ENCODE assay signal across 21 cellular contexts in the genomic region with DNA sequence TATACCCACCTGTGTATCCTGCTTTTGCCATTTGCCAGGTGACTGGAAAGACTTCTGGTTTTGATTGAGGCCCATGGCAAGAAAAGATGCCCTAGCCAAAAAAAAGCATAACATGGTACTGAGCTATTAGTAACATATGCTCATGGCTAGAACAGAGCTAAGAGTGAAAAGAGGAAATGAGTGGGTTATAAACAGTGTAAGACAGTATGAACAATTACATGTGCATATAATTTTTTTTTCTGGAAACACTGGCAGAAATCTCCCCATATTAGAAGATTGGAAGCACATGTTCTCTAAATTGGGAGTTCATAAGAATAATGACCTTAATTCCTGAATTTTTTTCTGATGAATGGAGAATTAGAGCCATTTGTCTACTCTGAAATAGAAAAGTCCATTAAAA. TPM values are rescaled to one million over a fixed set of nuclear protein-coding genes. Genes with fewer than 3 reads are reported as not detected.
A peak's percentile ranks its signal among the peaks of the same experiment; 100 is the strongest.
DNase-seq lines count a peak whose midpoint lies in the region; ATAC-seq and TF ChIP-seq lines count a peak whose summit lies in the region.
"Had no signal": no experiment of that assay in that cellular context is flagged by ENCODE, and none has a peak within 500 bp of the region (broad histone marks: within the 10 kb centered on the region; RNA-seq: fewer than 3 reads in every experiment).

No MANE protein-coding gene starts in this region.

- intact Hi-C loops in head of caudate nucleus (cut with DNase I) (no loop called here), prostate gland (cut with DNase I) (no loop called here)

- no peak overlapping the region for H3K27ac ChIP-seq in prostate gland

- H3K27me3 ChIP-seq in BJ (ENCODE audit: control insufficient read depth, insufficient read depth, low read length) (no peaks in the 10 kb centered on the region), prostate gland (replicated peaks; ENCODE audit: insufficient read depth) (no peaks in the 10 kb centered on the region)

- CTCF ChIA-PET in BJ (lab: Yijun Ruan, JAX) = interaction anchor here (2.1 kb wide), 1 partner anchor 17 kb away, joined by 7 read pairs; no protein-coding TSS in a partner anchor

- no peak overlapping the region for H3K4me3 Mint-ChIP-seq in immature natural killer cell
- H3K4me3 Mint-ChIP-seq: activated B cell treated with CpG ODN at 0.5 μM for 24 hours; H9; natural killer cell treated with Interleukin-12 subunit alpha and Interleukin-12 subunit beta and Interleukin-15 and Interleukin-18, amount 100 ng/mL, for 72 hours; T-helper 17 cell had no signal

- H3K4me3 ChIP-seq in BJ (ENCODE audit: low read depth, low read length) = no peak overlapping the region
- no peak overlapping the region for H3K4me3 ChIP-seq in prostate gland

- no peaks in the 10 kb centered on the region for H3K4me1 ChIP-seq in prostate gland (replicated peaks)

- peaks cover 0 to 2% (median 2%) of the 10 kb centered on the region in 3 donors for H3K27me3 Mint-ChIP-seq in immature natural killer cell (ENCODE audit: low read depth in 3 of 3)
- H3K27me3 Mint-ChIP-seq: activated B cell treated with CpG ODN at 0.5 μM for 24 hours; natural killer cell treated with Interleukin-12 subunit alpha and Interleukin-12 subunit beta and Interleukin-15 and Interleukin-18, amount 100 ng/mL, for 72 hours; T-helper 17 cell had no signal

- ATAC-seq in GM21360 (IDR thresholded peaks at IDR 0.05; ENCODE audit: unreplicated experiment) = peak; percentile 68
- peak; percentile 48 for ATAC-seq in HG03025 (IDR thresholded peaks at IDR 0.05; ENCODE audit: low FRiP score, unreplicated experiment)
- peak; percentile 78 for ATAC-seq in SK-N-SH treated with all-trans-retinoic acid at 6 μM for 48 hours
- ATAC-seq: natural killer cell treated with Interleukin-12 subunit alpha and Interleukin-12 subunit beta and Interleukin-15 and Interleukin-18, amount 100 ng/mL, for 72 hours; T-helper 17 cell had no signal

- DNase-seq in BJ (ENCODE audit: low read depth) (peak; percentile 55), head of caudate nucleus (no peak), immature natural killer cell (no peak), prostate gland (ENCODE audit: low spot score) (no peak)
- DNase-seq in stimulated activated CD4-positive, alpha-beta T cell treated with anti-CD3 and anti-CD28 coated beads, Interleukin-4, amount 100 ng/mL, for 1 hour = no peak
- DNase-seq: activated B cell treated with CpG ODN at 0.5 μM for 24 hours; activated effector memory CD4-positive, alpha-beta T cell treated with Interleukin-2 at 50 U/mL for 16 hours; anterior cingulate cortex; H9; mesenchymal stem cell; NCI-H2081; NCI-H748 treated with DMSO at 0.1 percent for 48 hours; T-helper 17 cell had no signal

- no peaks in the 10 kb centered on the region for H3K4me1 Mint-ChIP-seq in immature natural killer cell
- H3K4me1 Mint-ChIP-seq: activated B cell treated with CpG ODN at 0.5 μM for 24 hours, T-helper 17 cell had no signal

- POLR2A ChIA-PET in BJ (lab: Charles Lee) = no interaction called here

- H3K9me3 ChIP-seq in prostate gland = no peaks in the 10 kb centered on the region

- TF ChIP-seq POLR2A in prostate gland (IDR thresholded peaks at IDR 0.05) = no peak

- H3K9me3 Mint-ChIP-seq in immature natural killer cell = peaks cover 12 to 22% (median 17%) of the 10 kb centered on the region in 6 donors

- peaks cover 6 to 19% (median 8%) of the 10 kb centered on the region in 3 donors for H3K36me3 Mint-ChIP-seq in immature natural killer cell

- no peak overlapping the region for H3K27ac Mint-ChIP-seq in immature natural killer cell
- H3K27ac Mint-ChIP-seq: activated B cell treated with CpG ODN at 0.5 μM for 24 hours; H9; natural killer cell treated with Interleukin-12 subunit alpha and Interleukin-12 subunit beta and Interleukin-15 and Interleukin-18, amount 100 ng/mL, for 72 hours; T-helper 17 cell had no signal

- TF ChIP-seq CTCF in BJ (IDR thresholded peaks at IDR 0.05; ENCODE audit: insufficient read depth, low read depth, low read length) (no peak), prostate gland (IDR thresholded peaks at IDR 0.05) (no peak)

- no peaks in the 10 kb centered on the region for H3K36me3 ChIP-seq in BJ (ENCODE audit: control insufficient read depth, insufficient read depth, low read length)
- no peaks in the 10 kb centered on the region for H3K36me3 ChIP-seq in prostate gland

TF ChIP-seq in SK-N-SH treated with all-trans-retinoic acid at 6 μM for 48 hours, 23 proteins besides CTCF, POLR2A, EP300 and RAD21:
- no peak for TF ChIP-seq ISL1 (CRISPR knock-in tag; IDR thresholded peaks at IDR 0.05)
- no peak for TF ChIP-seq ZC3H10 (CRISPR knock-in tag; IDR thresholded peaks at IDR 0.05)
- 0 out of 2 replicates have a peak, but pooled peaks have one; percentile 6 for TF ChIP-seq RARB (CRISPR knock-in tag; IDR thresholded peaks at IDR 0.05)
- no peak for TF ChIP-seq PPARA (CRISPR knock-in tag; IDR thresholded peaks at IDR 0.05; ENCODE audit: borderline replicate concordance)
- TF ChIP-seq ZFP30 (CRISPR knock-in tag; IDR thresholded peaks at IDR 0.05) = no peak

RNA-seq across cellular contexts. Expression of gene PDC, which starts 41.2 kb away (rescaled TPM):
- polyA plus RNA-seq in BJ (2011; rRNA removed) (0.29 TPM in 1 of 2 replicates, not detected in the other), immature natural killer cell (not detected)
- polyA minus RNA-seq in BJ (2011; rRNA and poly(A)+ RNA removed) = not detected in 2 replicates
- total RNA-seq in prostate gland = not detected
- total RNA-seq: activated B cell treated with CpG ODN at 0.5 μM for 24 hours; activated CD8-positive, alpha-beta memory T cell treated with anti-CD3 and anti-CD28 coated beads for 36 hours; chondrocyte; H9; MCF 10A; natural killer cell treated with Interleukin-12 subunit alpha and Interleukin-12 subunit beta and Interleukin-15 and Interleukin-18, amount 100 ng/mL, for 72 hours; T-helper 17 cell had no signal
- polyA plus RNA-seq: AG04450 had no signal
